ENCODE assay signal across 14 cellular contexts in genomic region chr5:139130217-139130616, GRCh38.
"Had no signal": no experiment of that assay in that cellular context is flagged by ENCODE, and none has a peak within 500 bp of the region (broad histone marks: within the 10 kb centered on the region; RNA-seq: fewer than 3 reads in every experiment).

No MANE protein-coding gene starts in this region.

- H3K27ac ChIP-seq: foreskin keratinocyte had no signal

- H3K4me1 ChIP-seq: foreskin keratinocyte had no signal

- H3K36me3 ChIP-seq: suprapubic skin had no signal

- H3K27me3 ChIP-seq: foreskin keratinocyte, suprapubic skin had no signal

- H3K9me3 ChIP-seq: suprapubic skin had no signal

- DNase-seq: activated CD4-positive, alpha-beta memory T cell treated with anti-CD3 and anti-CD28 coated beads for 36 hours; activated CD4-positive, alpha-beta T cell treated with anti-CD3 and anti-CD28 coated beads for 4 hours; activated CD4-positive, CD25-positive, alpha-beta regulatory T cell; activated naive CD4-positive, alpha-beta T cell treated with anti-CD3 and anti-CD28 coated beads for 36 hours; activated T-cell treated with anti-CD3 and anti-CD28 coated beads, Interleukin-2, amount 50 U/mL, for 48 hours; effector CD8-positive, alpha-beta T cell; erythroblast; foreskin keratinocyte; naive thymus-derived CD8-positive, alpha-beta T cell; retina; stimulated activated CD4-positive, alpha-beta T cell treated with anti-CD3 and anti-CD28 coated beads, Interleukin-12 subunit alpha, Interleukin-12 subunit beta, amount 100 ng/mL, for 4 hours; stimulated activated CD4-positive, alpha-beta T cell treated with anti-CD3 and anti-CD28 coated beads, Interleukin-4, amount 100 ng/mL, for 4 hours; T1000 had no signal

- H3K4me3 ChIP-seq: suprapubic skin had no signal

- ATAC-seq: foreskin keratinocyte; naive thymus-derived CD8-positive, alpha-beta T cell had no signal
